In the genomic region with DNA sequence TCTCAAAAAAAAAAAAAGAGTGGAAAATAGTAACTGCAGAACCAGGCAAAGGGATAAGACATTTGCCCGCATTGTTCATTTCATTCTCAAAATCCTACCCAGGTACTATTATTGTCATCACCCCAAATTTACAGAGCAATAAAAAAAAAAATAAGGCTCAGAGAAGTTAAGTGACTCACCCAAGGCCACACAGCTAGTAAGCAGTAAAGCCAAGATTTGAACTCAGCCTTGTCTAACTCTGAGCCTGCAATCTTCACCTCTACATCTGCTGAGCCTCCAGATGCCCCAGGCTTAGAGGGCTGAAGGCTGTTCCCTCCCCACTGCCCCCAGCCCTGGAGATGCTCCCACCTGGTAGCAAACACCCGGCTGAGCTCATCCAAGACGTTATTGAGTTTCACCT, we compare ENCODE assay signal across 26 cellular contexts.
"Had no signal": no experiment of that assay in that cellular context is flagged by ENCODE, and none has a peak within 500 bp of the region (broad histone marks: within the 10 kb centered on the region; RNA-seq: fewer than 3 reads in every experiment).

No MANE protein-coding gene starts in this region.

- H3K4me1 ChIP-seq: neural progenitor cell, parathyroid adenoma, psoas muscle, spleen, stomach, thyroid gland, tibial nerve, upper lobe of left lung, vagina had no signal

- H3K4me3 ChIP-seq: neural progenitor cell, ovary, psoas muscle, skin epidermis, smooth muscle cell, spleen, stomach, thoracic aorta, thyroid gland, tibial nerve, upper lobe of left lung, vagina had no signal

- H3K27me3 ChIP-seq: neural progenitor cell, ovary, thyroid gland, tibial nerve, upper lobe of left lung, vagina had no signal

- H3K79me2 ChIP-seq: parathyroid adenoma had no signal

- ATAC-seq: natural killer cell; psoas muscle; right cardiac atrium; sciatic nerve; stimulated activated effector memory CD8-positive, alpha-beta T cell treated with anti-CD3 and anti-CD28 coated beads, Interleukin-12 subunit alpha, Interleukin-12 subunit beta, amount 100 ng/mL, for 72 hours; stimulated activated naive B cell treated with anti-CD40 and anti-IgM and Interleukin-4, amounts not matched to agents 10 μg/mL and 1 μg/mL and 100 μg/mL, for 72 hours had no signal

- H3K36me3 ChIP-seq: neural progenitor cell, ovary, spleen, stomach, thoracic aorta, thyroid gland, tibial nerve, upper lobe of left lung, vagina had no signal

- H3K4me2 ChIP-seq: neural progenitor cell, smooth muscle cell had no signal

- H3K9ac ChIP-seq: neural progenitor cell, parathyroid adenoma had no signal

- DNase-seq: natural killer cell; occipital lobe; ovary; spleen; stimulated activated CD4-positive, alpha-beta T cell treated with anti-CD3 and anti-CD28 coated beads, Interleukin-15, amount 100 ng/mL, for 24 hours; stimulated activated CD4-positive, alpha-beta T cell treated with anti-CD3 and anti-CD28 coated beads, Interleukin-2, amount 100 ng/mL, for 24 hours; stimulated activated CD4-positive, alpha-beta T cell treated with anti-CD3 and anti-CD28 coated beads, Interleukin-2, amount 100 ng/mL, for 48 hours; stimulated activated CD4-positive, alpha-beta T cell treated with anti-CD3 and anti-CD28 coated beads, Interleukin-4, amount 100 ng/mL, for 24 hours; stimulated activated naive B cell treated with anti-CD40 and anti-IgM and Interleukin-4, amounts not matched to agents 10 μg/mL and 1 μg/mL and 100 μg/mL, for 72 hours; stimulated activated naive CD4-positive, alpha-beta T cell treated with Interleukin-2 at 50 U/mL for 16 hours; stomach; thyroid gland; trophoblast cell; upper lobe of left lung had no signal

- H2AFZ ChIP-seq: neural progenitor cell, parathyroid adenoma had no signal

- H3K9me3 ChIP-seq: ovary, thyroid gland, vagina had no signal

- H3K27ac ChIP-seq: neural progenitor cell, ovary, parathyroid adenoma, psoas muscle, skin epidermis, spleen, stomach, thoracic aorta, thyroid gland, tibial nerve, upper lobe of left lung, vagina had no signal

- FAIRE-seq: urothelium cell line had no signal
